In genomic region chr16:11554054-11554453, GRCh38 we compare ENCODE assay signal across 26 cellular contexts. TPM values are rescaled to one million over a fixed set of nuclear protein-coding genes. Genes with fewer than 3 reads are reported as not detected.
DNase-seq lines count a peak whose midpoint lies in the region; ATAC-seq lines count a peak whose summit lies in the region.
"Had no signal": no experiment of that assay in that cellular context is flagged by ENCODE, and none has a peak within 500 bp of the region (broad histone marks: within the 10 kb centered on the region; RNA-seq: fewer than 3 reads in every experiment).

No MANE protein-coding gene starts in this region.

- peaks cover 75% of the 10 kb centered on the region for H3K36me3 ChIP-seq in CD8-positive, alpha-beta memory T cell (ENCODE audit: insufficient read depth, low read length)
- H3K36me3 ChIP-seq: BE2C had no signal

- H3K4me3 Mint-ChIP-seq in activated naive CD4-positive, alpha-beta T cell treated with anti-CD3 and anti-CD28 coated beads, Interleukin-2, amount 10 ng/mL, durations not matched to agents 7 days and 5 days, result no peak overlapping the region
- H3K4me3 Mint-ChIP-seq in CD8-positive, alpha-beta memory T cell, result peak overlapping the region in 1 of 7 donors; percentile 40
- peak overlapping the region; percentile 3 for H3K4me3 Mint-ChIP-seq in central memory CD8-positive, alpha-beta T cell
- no peak overlapping the region for H3K4me3 Mint-ChIP-seq in naive thymus-derived CD8-positive, alpha-beta T cell
- H3K4me3 Mint-ChIP-seq: activated CD4-positive, alpha-beta memory T cell treated with anti-CD3 and anti-CD28 coated beads for 36 hours; IgD-negative memory B cell; memory B cell; type B pancreatic cell had no signal

- no peak for ATAC-seq in activated naive CD4-positive, alpha-beta T cell treated with anti-CD3 and anti-CD28 coated beads, Interleukin-2, amount 50 U/mL, for 72 hours
- no peak for ATAC-seq in central memory CD8-positive, alpha-beta T cell (replicated peaks; ENCODE audit: extremely low read depth, poor library complexity, severe bottlenecking)
- ATAC-seq in naive thymus-derived CD8-positive, alpha-beta T cell, result no peak
- ATAC-seq in GM19324 (IDR thresholded peaks at IDR 0.05; ENCODE audit: low FRiP score, unreplicated experiment), result no peak
- no peak for ATAC-seq in HG03565 (IDR thresholded peaks at IDR 0.05; ENCODE audit: unreplicated experiment)

- H3K36me3 Mint-ChIP-seq in activated naive CD4-positive, alpha-beta T cell treated with anti-CD3 and anti-CD28 coated beads, Interleukin-2, amount 10 ng/mL, durations not matched to agents 7 days and 5 days, result peaks cover 68% of the 10 kb centered on the region
- H3K36me3 Mint-ChIP-seq in activated naive CD4-positive, alpha-beta T cell treated with anti-CD3 and anti-CD28 coated beads, Interleukin-2, amount 50 U/mL, for 72 hours, result peaks cover 39 to 66% of the 10 kb centered on the region in 2 donors
- H3K36me3 Mint-ChIP-seq in CD8-positive, alpha-beta memory T cell, result peaks cover 47 to 86% (median 59%) of the 10 kb centered on the region in 3 donors
- H3K36me3 Mint-ChIP-seq in central memory CD8-positive, alpha-beta T cell (ENCODE audit: insufficient read depth), result peaks cover 91% of the 10 kb centered on the region
- peaks cover 20 to 86% (median 61%) of the 10 kb centered on the region in 3 donors for H3K36me3 Mint-ChIP-seq in naive thymus-derived CD8-positive, alpha-beta T cell

- H3K4me3 ChIP-seq in CD8-positive, alpha-beta memory T cell (ENCODE audit: low read length), result no peak overlapping the region
- H3K4me3 ChIP-seq: heart left ventricle, smooth muscle cell had no signal

- CTCF ChIA-PET in activated naive CD4-positive, alpha-beta T cell treated with anti-CD3 and anti-CD28 coated beads, Interleukin-2, amount 10 ng/mL, durations not matched to agents 7 days and 5 days (lab: Charles Lee), result no interaction called here
- CTCF ChIA-PET in CD8-positive, alpha-beta memory T cell (lab: Charles Lee), result interaction anchor here (0.6 to 1.2 kb wide), 3 partner anchors 86 to 158 kb away, joined by 3 to 4 read pairs (median 3); no protein-coding TSS in a partner anchor

- no peak for DNase-seq in activated naive CD4-positive, alpha-beta T cell treated with anti-CD3 and anti-CD28 coated beads, Interleukin-2, amount 10 ng/mL, durations not matched to agents 7 days and 5 days
- no peak for DNase-seq in activated naive CD4-positive, alpha-beta T cell treated with anti-CD3 and anti-CD28 coated beads, Interleukin-2, amount 50 U/mL, for 72 hours (ENCODE audit: low spot score in 2 of 2)
- no peak for DNase-seq in CD8-positive, alpha-beta memory T cell
- DNase-seq in central memory CD8-positive, alpha-beta T cell (ENCODE audit: low spot score in 2 of 2), result no peak
- no peak for DNase-seq in naive thymus-derived CD8-positive, alpha-beta T cell
- no peak for DNase-seq in NOMO-1 treated with dmso at 0.1 percent for 144 hours (lab: John Stamatoyannopoulos, UW; ENCODE audit: unreplicated experiment)
- DNase-seq: activated CD4-positive, alpha-beta memory T cell treated with anti-CD3 and anti-CD28 coated beads for 36 hours; activated effector memory CD4-positive, alpha-beta T cell treated with Interleukin-2 at 50 U/mL for 16 hours; amniotic stem cell; BE2C; Caco-2; GDM1; heart left ventricle; left cardiac atrium; NCI-H1436; NCI-H446; RPMI8226; stimulated activated CD4-positive, alpha-beta T cell treated with anti-CD3 and anti-CD28 coated beads, Interleukin-1b, Interleukin-23, amount 100 ng/mL, for 48 hours; T-helper 1 cell had no signal

- H3K27me3 Mint-ChIP-seq in activated naive CD4-positive, alpha-beta T cell treated with anti-CD3 and anti-CD28 coated beads, Interleukin-2, amount 10 ng/mL, durations not matched to agents 7 days and 5 days, result no peaks in the 10 kb centered on the region
- peaks cover 0 to 6% of the 10 kb centered on the region in 2 donors for H3K27me3 Mint-ChIP-seq in CD8-positive, alpha-beta memory T cell
- H3K27me3 Mint-ChIP-seq in central memory CD8-positive, alpha-beta T cell, result no peaks in the 10 kb centered on the region
- H3K27me3 Mint-ChIP-seq in naive thymus-derived CD8-positive, alpha-beta T cell, result no peaks in the 10 kb centered on the region
- H3K27me3 Mint-ChIP-seq: activated CD4-positive, alpha-beta memory T cell treated with anti-CD3 and anti-CD28 coated beads for 36 hours; IgD-negative memory B cell; memory B cell; type B pancreatic cell had no signal

- peak overlapping the region; percentile 19 for H3K27ac Mint-ChIP-seq in activated naive CD4-positive, alpha-beta T cell treated with anti-CD3 and anti-CD28 coated beads, Interleukin-2, amount 10 ng/mL, durations not matched to agents 7 days and 5 days
- H3K27ac Mint-ChIP-seq in activated naive CD4-positive, alpha-beta T cell treated with anti-CD3 and anti-CD28 coated beads, Interleukin-2, amount 50 U/mL, for 72 hours, result no peak overlapping the region
- H3K27ac Mint-ChIP-seq in CD8-positive, alpha-beta memory T cell, result peak overlapping the region in 6 of 8 donors; percentile 32 to 99 (median 69)
- no peak overlapping the region for H3K27ac Mint-ChIP-seq in central memory CD8-positive, alpha-beta T cell (ENCODE audit: low read depth)
- peak overlapping the region; percentile 40 to 100 (median 80) for H3K27ac Mint-ChIP-seq in naive thymus-derived CD8-positive, alpha-beta T cell
- H3K27ac Mint-ChIP-seq: activated CD4-positive, alpha-beta memory T cell treated with anti-CD3 and anti-CD28 coated beads for 36 hours; memory B cell; type B pancreatic cell had no signal

- H3K27ac ChIP-seq in CD8-positive, alpha-beta memory T cell (ENCODE audit: low read depth, low read length), result no peak overlapping the region
- H3K27ac ChIP-seq: epithelial cell of prostate, heart left ventricle had no signal

- peaks cover 44% of the 10 kb centered on the region for H3K4me1 ChIP-seq in CD8-positive, alpha-beta memory T cell (ENCODE audit: insufficient read depth, low read length)
- H3K4me1 ChIP-seq: BE2C, Caco-2 had no signal

- POLR2A ChIA-PET in CD8-positive, alpha-beta memory T cell (lab: Charles Lee), result no interaction called here
- POLR2A ChIA-PET in naive thymus-derived CD8-positive, alpha-beta T cell (lab: Charles Lee), result interaction anchor here (0.5 to 1.2 kb wide), 4 partner anchors 30 to 189 kb away, joined by 3 read pairs; partner anchors contain the start of gene TXNDC11

- no peaks in the 10 kb centered on the region for H3K27me3 ChIP-seq in CD8-positive, alpha-beta memory T cell (ENCODE audit: insufficient read depth, low read length, poor library complexity, severe bottlenecking)
- H3K27me3 ChIP-seq: BE2C, heart left ventricle had no signal

- H3K9me3 Mint-ChIP-seq in activated naive CD4-positive, alpha-beta T cell treated with anti-CD3 and anti-CD28 coated beads, Interleukin-2, amount 10 ng/mL, durations not matched to agents 7 days and 5 days, result peaks cover 8% of the 10 kb centered on the region
- peaks cover 0 to 14% of the 10 kb centered on the region in 2 donors for H3K9me3 Mint-ChIP-seq in activated naive CD4-positive, alpha-beta T cell treated with anti-CD3 and anti-CD28 coated beads, Interleukin-2, amount 50 U/mL, for 72 hours
- peaks cover 0 to 8% (median 4%) of the 10 kb centered on the region in 5 donors for H3K9me3 Mint-ChIP-seq in CD8-positive, alpha-beta memory T cell
- no peaks in the 10 kb centered on the region for H3K9me3 Mint-ChIP-seq in central memory CD8-positive, alpha-beta T cell
- H3K9me3 Mint-ChIP-seq in naive thymus-derived CD8-positive, alpha-beta T cell, result peaks cover 0 to 2% (median 0%) of the 10 kb centered on the region in 9 donors
- H3K9me3 Mint-ChIP-seq: activated CD4-positive, alpha-beta memory T cell treated with anti-CD3 and anti-CD28 coated beads for 36 hours had no signal

- peaks cover 46% of the 10 kb centered on the region for H3K4me1 Mint-ChIP-seq in activated naive CD4-positive, alpha-beta T cell treated with anti-CD3 and anti-CD28 coated beads, Interleukin-2, amount 10 ng/mL, durations not matched to agents 7 days and 5 days
- H3K4me1 Mint-ChIP-seq in CD8-positive, alpha-beta memory T cell, result peaks cover 46 to 67% (median 49%) of the 10 kb centered on the region in 3 donors
- H3K4me1 Mint-ChIP-seq in central memory CD8-positive, alpha-beta T cell, result peaks cover 61% of the 10 kb centered on the region
- peaks cover 26 to 71% (median 47%) of the 10 kb centered on the region in 4 donors for H3K4me1 Mint-ChIP-seq in naive thymus-derived CD8-positive, alpha-beta T cell

- no peaks in the 10 kb centered on the region for H3K9me3 ChIP-seq in CD8-positive, alpha-beta memory T cell (ENCODE audit: low read length)
- H3K9me3 ChIP-seq: BE2C had no signal

RNA-seq across cellular contexts. Expression of gene LITAF, which starts 32.7 kb away (rescaled TPM):
- total RNA-seq in activated naive CD4-positive, alpha-beta T cell treated with anti-CD3 and anti-CD28 coated beads, Interleukin-2, amount 50 U/mL, for 72 hours, result 100 to 1,000 TPM in 1 of 2 donors, 10 to 100 TPM in 1; 91.0 to 112 TPM
- total RNA-seq in CD8-positive, alpha-beta memory T cell, result 100 to 1,000 TPM; 199 to 201 TPM
- 629 TPM for polyA plus RNA-seq in CD8-positive, alpha-beta memory T cell
- 100 to 1,000 TPM; 169 to 176 TPM for total RNA-seq in naive thymus-derived CD8-positive, alpha-beta T cell
- 100 to 1,000 TPM; 553 to 770 (median 597) TPM for polyA plus RNA-seq in naive thymus-derived CD8-positive, alpha-beta T cell

Comparison
In these comparisons a context has a peak if more than half of its experiments do, and no peak if none do; other contexts are left out.
1. H3K27ac Mint-ChIP-seq: peak in activated naive CD4-positive, alpha-beta T cell treated with anti-CD3 and anti-CD28 coated beads, Interleukin-2, amount 10 ng/mL, durations not matched to agents 7 days and 5 days (single experiment), CD8-positive, alpha-beta memory T cell (6 of 8) and naive thymus-derived CD8-positive, alpha-beta T cell (10 of 10); none in activated naive CD4-positive, alpha-beta T cell treated with anti-CD3 and anti-CD28 coated beads, Interleukin-2, amount 50 U/mL, for 72 hours (0 of 2) and central memory CD8-positive, alpha-beta T cell (single experiment).